In genomic region chr13:110914293-110915056, GRCh38 we compare ENCODE assay signal across 1 cellular context.
TF ChIP-seq lines count a peak whose summit lies in the region.

No MANE protein-coding gene starts in this region.

TF ChIP-seq in K562, 482 proteins besides CTCF, POLR2A, EP300 and RAD21 (continued from another document and continues in another):
- TF ChIP-seq ZBTB40 (IDR thresholded peaks at IDR 0.05) (peak; percentile 34; the same call in 1 of the 2 replicates), ZBTB40 (CRISPR knock-in tag; IDR thresholded peaks at IDR 0.05) (no peak), NFIX (CRISPR knock-in tag; IDR thresholded peaks at IDR 0.05; ENCODE audit: low read depth) (no peak), NONO (IDR thresholded peaks at IDR 0.05; ENCODE audit: low read depth in 2 of 2, low read length in 1 of 2) (peak in 1 of 2 experiments; percentile 41; a peak in 1 of 4 replicates), ZNF699 (CRISPR knock-in tag; IDR thresholded peaks at IDR 0.05; ENCODE audit: insufficient replicate concordance) (no peak), KAT7 (CRISPR knock-in tag; IDR thresholded peaks at IDR 0.05; ENCODE audit: borderline replicate concordance) (peak; percentile 90; the same call in 1 of the 2 replicates), ATF7 (IDR thresholded peaks at IDR 0.05) (0 out of 2 replicates have a peak, but pooled peaks have one; percentile 7), NFRKB (IDR thresholded peaks at IDR 0.05; ENCODE audit: low read depth) (peak; percentile 67; the same call in 1 of the 2 replicates), ETV1 (tag; conservative IDR thresholded peaks at IDR 0.05; ENCODE audit: low read depth) (0 out of 2 replicates have a peak, but pooled peaks have one; percentile 31), ATF1 (CRISPR knock-in tag; IDR thresholded peaks at IDR 0.05) (no peak), ATF1 (tag; IDR thresholded peaks at IDR 0.05) (peak; percentile 25; the same call in 1 of the 2 replicates), TRIM28 (IDR thresholded peaks at IDR 0.05) (no peak), NR2F6 (CRISPR knock-in tag; IDR thresholded peaks at IDR 0.05) (no peak), PML (IDR thresholded peaks at IDR 0.05; ENCODE audit: low read length) (peak; percentile 25; the same call in 1 of the 2 replicates), MEIS2 (IDR thresholded peaks at IDR 0.05; ENCODE audit: partially characterized antibody) (peak; percentile 24), ATF6 (CRISPR knock-in tag; IDR thresholded peaks at IDR 0.05) (no peak), U2AF1 (optimal IDR thresholded peaks at IDR 0.05; ENCODE audit: low read depth, low read length) (peak; percentile 48), ERF (CRISPR knock-in tag; IDR thresholded peaks at IDR 0.05) (0 out of 2 replicates have a peak, but pooled peaks have one; percentile 61), HDGF (IDR thresholded peaks at IDR 0.05) (no peak), FOSL1 (tag; conservative IDR thresholded peaks at IDR 0.05) (peak; percentile 27; the same call in 1 of the 2 replicates), YY1 (IDR thresholded peaks at IDR 0.05; ENCODE audit: borderline replicate concordance in 1 of 3, control insufficient read depth in 1 of 3, extremely low read depth in 1 of 3, insufficient read depth in 3 of 3, insufficient read length in 1 of 3, insufficient replicate concordance in 2 of 3, low read depth in 1 of 3, low read length in 2 of 3) (peak in 2 of 3 experiments; percentile 69 to 88), HCFC1 (IDR thresholded peaks at IDR 0.05; ENCODE audit: low read depth, low read length) (peak; percentile 79), LCOR (CRISPR knock-in tag; IDR thresholded peaks at IDR 0.05) (0 out of 2 replicates have a peak, but pooled peaks have one; percentile 39)
- TF ChIP-seq, protein P1, sequence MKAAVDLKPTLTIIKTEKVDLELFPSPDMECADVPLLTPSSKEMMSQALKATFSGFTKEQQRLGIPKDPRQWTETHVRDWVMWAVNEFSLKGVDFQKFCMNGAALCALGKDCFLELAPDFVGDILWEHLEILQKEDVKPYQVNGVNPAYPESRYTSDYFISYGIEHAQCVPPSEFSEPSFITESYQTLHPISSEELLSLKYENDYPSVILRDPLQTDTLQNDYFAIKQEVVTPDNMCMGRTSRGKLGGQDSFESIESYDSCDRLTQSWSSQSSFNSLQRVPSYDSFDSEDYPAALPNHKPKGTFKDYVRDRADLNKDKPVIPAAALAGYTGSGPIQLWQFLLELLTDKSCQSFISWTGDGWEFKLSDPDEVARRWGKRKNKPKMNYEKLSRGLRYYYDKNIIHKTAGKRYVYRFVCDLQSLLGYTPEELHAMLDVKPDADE (conservative IDR thresholded peaks at IDR 0.05; ENCODE audit: control insufficient read depth, low read depth, low read length), result 0 out of 2 replicates have a peak, but pooled peaks have one; percentile 10
- TF ChIP-seq, protein P2, sequence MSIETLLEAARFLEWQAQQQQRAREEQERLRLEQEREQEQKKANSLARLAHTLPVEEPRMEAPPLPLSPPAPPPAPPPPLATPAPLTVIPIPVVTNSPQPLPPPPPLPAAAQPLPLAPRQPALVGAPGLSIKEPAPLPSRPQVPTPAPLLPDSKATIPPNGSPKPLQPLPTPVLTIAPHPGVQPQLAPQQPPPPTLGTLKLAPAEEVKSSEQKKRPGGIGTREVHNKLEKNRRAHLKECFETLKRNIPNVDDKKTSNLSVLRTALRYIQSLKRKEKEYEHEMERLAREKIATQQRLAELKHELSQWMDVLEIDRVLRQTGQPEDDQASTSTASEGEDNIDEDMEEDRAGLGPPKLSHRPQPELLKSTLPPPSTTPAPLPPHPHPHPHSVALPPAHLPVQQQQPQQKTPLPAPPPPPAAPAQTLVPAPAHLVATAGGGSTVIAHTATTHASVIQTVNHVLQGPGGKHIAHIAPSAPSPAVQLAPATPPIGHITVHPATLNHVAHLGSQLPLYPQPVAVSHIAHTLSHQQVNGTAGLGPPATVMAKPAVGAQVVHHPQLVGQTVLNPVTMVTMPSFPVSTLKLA (conservative IDR thresholded peaks at IDR 0.05), result 0 out of 4 replicates have a peak, but pooled peaks of 1 of the 2 experiments have one; percentile 5
- TF ChIP-seq, protein P3, sequence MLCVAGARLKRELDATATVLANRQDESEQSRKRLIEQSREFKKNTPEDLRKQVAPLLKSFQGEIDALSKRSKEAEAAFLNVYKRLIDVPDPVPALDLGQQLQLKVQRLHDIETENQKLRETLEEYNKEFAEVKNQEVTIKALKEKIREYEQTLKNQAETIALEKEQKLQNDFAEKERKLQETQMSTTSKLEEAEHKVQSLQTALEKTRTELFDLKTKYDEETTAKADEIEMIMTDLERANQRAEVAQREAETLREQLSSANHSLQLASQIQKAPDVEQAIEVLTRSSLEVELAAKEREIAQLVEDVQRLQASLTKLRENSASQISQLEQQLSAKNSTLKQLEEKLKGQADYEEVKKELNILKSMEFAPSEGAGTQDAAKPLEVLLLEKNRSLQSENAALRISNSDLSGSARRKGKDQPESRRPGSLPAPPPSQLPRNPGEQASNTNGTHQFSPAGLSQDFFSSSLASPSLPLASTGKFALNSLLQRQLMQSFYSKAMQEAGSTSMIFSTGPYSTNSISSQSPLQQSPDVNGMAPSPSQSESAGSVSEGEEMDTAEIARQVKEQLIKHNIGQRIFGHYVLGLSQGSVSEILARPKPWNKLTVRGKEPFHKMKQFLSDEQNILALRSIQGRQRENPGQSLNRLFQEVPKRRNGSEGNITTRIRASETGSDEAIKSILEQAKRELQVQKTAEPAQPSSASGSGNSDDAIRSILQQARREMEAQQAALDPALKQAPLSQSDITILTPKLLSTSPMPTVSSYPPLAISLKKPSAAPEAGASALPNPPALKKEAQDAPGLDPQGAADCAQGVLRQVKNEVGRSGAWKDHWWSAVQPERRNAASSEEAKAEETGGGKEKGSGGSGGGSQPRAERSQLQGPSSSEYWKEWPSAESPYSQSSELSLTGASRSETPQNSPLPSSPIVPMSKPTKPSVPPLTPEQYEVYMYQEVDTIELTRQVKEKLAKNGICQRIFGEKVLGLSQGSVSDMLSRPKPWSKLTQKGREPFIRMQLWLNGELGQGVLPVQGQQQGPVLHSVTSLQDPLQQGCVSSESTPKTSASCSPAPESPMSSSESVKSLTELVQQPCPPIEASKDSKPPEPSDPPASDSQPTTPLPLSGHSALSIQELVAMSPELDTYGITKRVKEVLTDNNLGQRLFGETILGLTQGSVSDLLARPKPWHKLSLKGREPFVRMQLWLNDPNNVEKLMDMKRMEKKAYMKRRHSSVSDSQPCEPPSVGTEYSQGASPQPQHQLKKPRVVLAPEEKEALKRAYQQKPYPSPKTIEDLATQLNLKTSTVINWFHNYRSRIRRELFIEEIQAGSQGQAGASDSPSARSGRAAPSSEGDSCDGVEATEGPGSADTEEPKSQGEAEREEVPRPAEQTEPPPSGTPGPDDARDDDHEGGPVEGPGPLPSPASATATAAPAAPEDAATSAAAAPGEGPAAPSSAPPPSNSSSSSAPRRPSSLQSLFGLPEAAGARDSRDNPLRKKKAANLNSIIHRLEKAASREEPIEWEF (CRISPR knock-in tag; IDR thresholded peaks at IDR 0.05), result no peak
- TF ChIP-seq, protein P4, sequence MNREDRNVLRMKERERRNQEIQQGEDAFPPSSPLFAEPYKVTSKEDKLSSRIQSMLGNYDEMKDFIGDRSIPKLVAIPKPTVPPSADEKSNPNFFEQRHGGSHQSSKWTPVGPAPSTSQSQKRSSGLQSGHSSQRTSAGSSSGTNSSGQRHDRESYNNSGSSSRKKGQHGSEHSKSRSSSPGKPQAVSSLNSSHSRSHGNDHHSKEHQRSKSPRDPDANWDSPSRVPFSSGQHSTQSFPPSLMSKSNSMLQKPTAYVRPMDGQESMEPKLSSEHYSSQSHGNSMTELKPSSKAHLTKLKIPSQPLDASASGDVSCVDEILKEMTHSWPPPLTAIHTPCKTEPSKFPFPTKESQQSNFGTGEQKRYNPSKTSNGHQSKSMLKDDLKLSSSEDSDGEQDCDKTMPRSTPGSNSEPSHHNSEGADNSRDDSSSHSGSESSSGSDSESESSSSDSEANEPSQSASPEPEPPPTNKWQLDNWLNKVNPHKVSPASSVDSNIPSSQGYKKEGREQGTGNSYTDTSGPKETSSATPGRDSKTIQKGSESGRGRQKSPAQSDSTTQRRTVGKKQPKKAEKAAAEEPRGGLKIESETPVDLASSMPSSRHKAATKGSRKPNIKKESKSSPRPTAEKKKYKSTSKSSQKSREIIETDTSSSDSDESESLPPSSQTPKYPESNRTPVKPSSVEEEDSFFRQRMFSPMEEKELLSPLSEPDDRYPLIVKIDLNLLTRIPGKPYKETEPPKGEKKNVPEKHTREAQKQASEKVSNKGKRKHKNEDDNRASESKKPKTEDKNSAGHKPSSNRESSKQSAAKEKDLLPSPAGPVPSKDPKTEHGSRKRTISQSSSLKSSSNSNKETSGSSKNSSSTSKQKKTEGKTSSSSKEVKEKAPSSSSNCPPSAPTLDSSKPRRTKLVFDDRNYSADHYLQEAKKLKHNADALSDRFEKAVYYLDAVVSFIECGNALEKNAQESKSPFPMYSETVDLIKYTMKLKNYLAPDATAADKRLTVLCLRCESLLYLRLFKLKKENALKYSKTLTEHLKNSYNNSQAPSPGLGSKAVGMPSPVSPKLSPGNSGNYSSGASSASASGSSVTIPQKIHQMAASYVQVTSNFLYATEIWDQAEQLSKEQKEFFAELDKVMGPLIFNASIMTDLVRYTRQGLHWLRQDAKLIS (CRISPR knock-in tag; IDR thresholded peaks at IDR 0.05), result peak; percentile 88
- TF ChIP-seq, protein P5, sequence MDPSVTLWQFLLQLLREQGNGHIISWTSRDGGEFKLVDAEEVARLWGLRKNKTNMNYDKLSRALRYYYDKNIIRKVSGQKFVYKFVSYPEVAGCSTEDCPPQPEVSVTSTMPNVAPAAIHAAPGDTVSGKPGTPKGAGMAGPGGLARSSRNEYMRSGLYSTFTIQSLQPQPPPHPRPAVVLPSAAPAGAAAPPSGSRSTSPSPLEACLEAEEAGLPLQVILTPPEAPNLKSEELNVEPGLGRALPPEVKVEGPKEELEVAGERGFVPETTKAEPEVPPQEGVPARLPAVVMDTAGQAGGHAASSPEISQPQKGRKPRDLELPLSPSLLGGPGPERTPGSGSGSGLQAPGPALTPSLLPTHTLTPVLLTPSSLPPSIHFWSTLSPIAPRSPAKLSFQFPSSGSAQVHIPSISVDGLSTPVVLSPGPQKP (CRISPR knock-in tag; IDR thresholded peaks at IDR 0.05), result no peak
